ENCODE assay signal across 17 cellular contexts in the genomic region with DNA sequence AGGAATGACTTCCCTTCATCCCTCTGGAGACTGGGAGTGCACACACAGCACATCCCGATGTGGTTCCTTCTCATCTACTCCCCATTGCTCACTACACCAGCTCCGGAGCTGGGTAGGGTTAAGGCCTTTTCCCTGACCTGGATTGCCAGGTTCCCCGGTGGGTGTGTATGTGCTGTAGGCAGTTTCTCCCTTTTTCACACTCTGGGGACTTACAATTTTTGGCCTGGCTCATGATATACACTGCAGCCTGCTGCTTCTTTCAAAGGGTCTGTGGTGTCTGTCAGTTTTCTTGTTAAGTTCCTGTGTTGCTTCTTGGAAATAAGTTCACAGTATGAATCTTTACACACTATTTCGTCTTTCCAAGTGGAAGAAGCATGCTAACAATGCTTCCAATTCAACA.
DNase-seq lines count a peak whose midpoint lies in the region; ATAC-seq and TF ChIP-seq lines count a peak whose summit lies in the region.
"Had no signal": no experiment of that assay in that cellular context is flagged by ENCODE, and none has a peak within 500 bp of the region (broad histone marks: within the 10 kb centered on the region; RNA-seq: fewer than 3 reads in every experiment).

No MANE protein-coding gene starts in this region.

- no peak for TF ChIP-seq POLR2A in IMR-90 (IDR thresholded peaks at IDR 0.05; ENCODE audit: low read depth, low read length)

- H3K4me3 ChIP-seq in IMR-90 (ENCODE audit: insufficient read depth, low read depth, low read length) (no peak overlapping the region), upper lobe of right lung (no peak overlapping the region)
- H3K4me3 ChIP-seq: BLaER1, GM12878, GM23338, HAP-1 had no signal

- no peak overlapping the region for H3K56ac ChIP-seq in IMR-90 (ENCODE audit: extremely low read depth, insufficient read depth, low read length)

- no peaks in the 10 kb centered on the region for H3K27me3 Mint-ChIP-seq in activated T-cell treated with anti-CD3 and anti-CD28 coated beads, Interleukin-2, amount 50 U/mL, for 72 hours (ENCODE audit: low read depth)
- no peaks in the 10 kb centered on the region for H3K27me3 Mint-ChIP-seq in natural killer cell (ENCODE audit: low read depth in 2 of 2)
- H3K27me3 Mint-ChIP-seq: CD4-positive, CD25-positive, alpha-beta regulatory T cell; IgD-negative memory B cell had no signal

- no peak overlapping the region for H4K8ac ChIP-seq in IMR-90 (ENCODE audit: low read depth in 2 of 2, low read length in 2 of 2)

- DNase-seq in activated T-cell treated with anti-CD3 and anti-CD28 coated beads, Interleukin-2, amount 50 U/mL, for 72 hours, result no peak
- DNase-seq in activated T-cell treated with anti-CD3 and anti-CD28 coated beads for 4 hours (no peak), IMR-90 (no peak), natural killer cell (no peak), upper lobe of right lung (no peak)
- no peak for DNase-seq in activated CD8-positive, alpha-beta memory T cell treated with anti-CD3 and anti-CD28 coated beads, Interleukin-2, amount 50 U/mL, for 4 hours
- DNase-seq: 8988T; AML-193; CD4-positive, CD25-positive, alpha-beta regulatory T cell; DMS 273 treated with DMSO at 0.1 percent for 48 hours had no signal

- H3K27me3 ChIP-seq in IMR-90 (ENCODE audit: control insufficient read depth, insufficient read depth, low read length) (no peaks in the 10 kb centered on the region), upper lobe of right lung (no peaks in the 10 kb centered on the region)
- H3K27me3 ChIP-seq: BLaER1 had no signal

- no peaks in the 10 kb centered on the region; the same call in 1 of the 2 replicates for H3K9me1 ChIP-seq in IMR-90 (ENCODE audit: insufficient read depth, low read length)

- TF ChIP-seq CTCF in IMR-90 (conservative IDR thresholded peaks at IDR 0.05; ENCODE audit: low read depth, low read length), result no peak
- TF ChIP-seq CTCF in natural killer cell (IDR thresholded peaks at IDR 0.05), result no peak
- TF ChIP-seq CTCF in upper lobe of right lung (IDR thresholded peaks at IDR 0.05), result no peak

- H3K4me1 Mint-ChIP-seq in activated T-cell treated with anti-CD3 and anti-CD28 coated beads, Interleukin-2, amount 50 U/mL, for 72 hours (ENCODE audit: low read depth), result peaks cover 4% of the 10 kb centered on the region
- peaks cover 79 to 88% of the 10 kb centered on the region in 2 donors for H3K4me1 Mint-ChIP-seq in natural killer cell

- no peaks in the 10 kb centered on the region for H3K36me3 ChIP-seq in IMR-90 (ENCODE audit: control insufficient read depth, insufficient read depth, low read length)
- H3K36me3 ChIP-seq in upper lobe of right lung, result peaks cover 5% of the 10 kb centered on the region

- no peaks in the 10 kb centered on the region for H4K20me1 ChIP-seq in IMR-90 (ENCODE audit: insufficient read depth, low read length)

- H3K36me3 Mint-ChIP-seq in activated T-cell treated with anti-CD3 and anti-CD28 coated beads, Interleukin-2, amount 50 U/mL, for 72 hours (ENCODE audit: insufficient read depth in 2 of 2), result peaks cover 18 to 27% of the 10 kb centered on the region in 2 donors
- H3K36me3 Mint-ChIP-seq in natural killer cell, result peaks cover 29% of the 10 kb centered on the region

- peaks cover 3 to 9% of the 10 kb centered on the region in 2 experiments; a peak in 2 of 4 replicates for H3K79me1 ChIP-seq in IMR-90 (ENCODE audit: low read depth in 1 of 2, low read length in 2 of 2)

- no peak for ATAC-seq in activated T-cell treated with anti-CD3 and anti-CD28 coated beads, Interleukin-2, amount 50 U/mL, for 72 hours (replicated peaks in 1 of 2)
- no peak for ATAC-seq in IMR-90 (ENCODE audit: low read depth)
- peak in 2 of 3 donors; percentile 52 to 58 for ATAC-seq in natural killer cell
- ATAC-seq in upper lobe of right lung, result peak; percentile 9
- ATAC-seq in HG03460 (IDR thresholded peaks at IDR 0.05; ENCODE audit: unreplicated experiment), result no peak
- ATAC-seq: GM12878, GM23338 had no signal

- H3K9me3 ChIP-seq in IMR-90 (ENCODE audit: control insufficient read depth, insufficient read depth, low read length) (peaks cover 2% of the 10 kb centered on the region; the same call in 1 of the 2 replicates), upper lobe of right lung (peaks cover 12% of the 10 kb centered on the region)

- peak overlapping the region; percentile 21 for H2AFZ ChIP-seq in IMR-90 (replicated peaks; ENCODE audit: low read length, poor library complexity)
- H2AFZ ChIP-seq: GM23338 had no signal

- BruUV-seq in IMR-90 (replicated peaks; lab: Mats Ljungman, UMichigan), result no TSS peak

- H3K23ac ChIP-seq in IMR-90 (ENCODE audit: low read depth, low read length), result no peak overlapping the region

- no CpG with 5 or more reads among the region's 4 CpGs for WGBS in IMR-90 (ENCODE audit: extremely low coverage in 2 of 2, insufficient read length in 1 of 2), 2 experiments

- no peak overlapping the region for H4K91ac ChIP-seq in IMR-90 (ENCODE audit: insufficient read depth, low read depth, low read length)

- intact Hi-C loops in IMR-90 (cut with micrococcal nuclease), result no loop called here
- intact Hi-C loops in natural killer cell (cut with micrococcal nuclease), result no loop called here
- intact Hi-C loops in upper lobe of right lung (cut with DNase I), result no loop called here

- no peak for TF ChIP-seq RAD21 in IMR-90 (IDR thresholded peaks at IDR 0.05; ENCODE audit: low read length)

- H3K4me3 Mint-ChIP-seq in activated T-cell treated with anti-CD3 and anti-CD28 coated beads, Interleukin-2, amount 50 U/mL, for 72 hours, result no peak overlapping the region
- peak overlapping the region; percentile 14 for H3K4me3 Mint-ChIP-seq in natural killer cell
- H3K4me3 Mint-ChIP-seq: CD4-positive, CD25-positive, alpha-beta regulatory T cell; GM23338 had no signal

- no peak overlapping the region for H4K5ac ChIP-seq in IMR-90 (ENCODE audit: low read depth, low read length)

- H3K4ac ChIP-seq in IMR-90 (ENCODE audit: low read depth, low read length), result no peak overlapping the region

- CTCF ChIA-PET in IMR-90 (lab: Yijun Ruan, JAX), result no interaction called here

- H2AK9ac ChIP-seq in IMR-90 (replicated peaks; ENCODE audit: low read depth, low read length, poor library complexity), result no peak overlapping the region

- no peak overlapping the region for H2BK15ac ChIP-seq in IMR-90 (ENCODE audit: low read depth, low read length)

- H3K9me3 Mint-ChIP-seq in activated T-cell treated with anti-CD3 and anti-CD28 coated beads, Interleukin-2, amount 50 U/mL, for 72 hours, result peaks cover 10 to 21% of the 10 kb centered on the region in 2 donors
- H3K9me3 Mint-ChIP-seq in natural killer cell, result peaks cover 4 to 13% of the 10 kb centered on the region in 2 donors

- H2BK5ac ChIP-seq in IMR-90 (ENCODE audit: low read depth, low read length, poor library complexity, severe bottlenecking), result no peak overlapping the region

- H3K27ac ChIP-seq in IMR-90 (ENCODE audit: insufficient read depth, low read length), result no peak overlapping the region
- H3K27ac ChIP-seq in upper lobe of right lung, result no peak overlapping the region
- H3K27ac ChIP-seq: BLaER1, HL-60 had no signal

- in situ Hi-C loops in IMR-90 (cut with MboI; ENCODE audit: low sequenced_read_pairs), result no loop called here

- POLR2A ChIA-PET in IMR-90 (lab: Charles Lee; ENCODE audit: unreplicated experiment), result no interaction called here

- H3K4me1 ChIP-seq in IMR-90 (ENCODE audit: control insufficient read depth, insufficient read depth, low read length), result no peaks in the 10 kb centered on the region
- H3K4me1 ChIP-seq in upper lobe of right lung, result no peaks in the 10 kb centered on the region
- H3K4me1 ChIP-seq: BLaER1 had no signal

- H3K9ac ChIP-seq in IMR-90 (ENCODE audit: low read depth, low read length), result no peak overlapping the region
- H3K9ac ChIP-seq: BLaER1 had no signal

- H3K4me2 ChIP-seq in IMR-90 (ENCODE audit: low read depth, low read length), result no peak overlapping the region
- H3K4me2 ChIP-seq: BLaER1, GM23338 had no signal

- no peak overlapping the region for H3K18ac ChIP-seq in IMR-90 (ENCODE audit: low read depth, low read length)

- H2BK20ac ChIP-seq in IMR-90 (ENCODE audit: low read depth, low read length), result no peak overlapping the region

- peak overlapping the region; percentile 39 for H3K27ac Mint-ChIP-seq in activated T-cell treated with anti-CD3 and anti-CD28 coated beads, Interleukin-2, amount 50 U/mL, for 72 hours
- peak overlapping the region; percentile 35 to 73 for H3K27ac Mint-ChIP-seq in natural killer cell
- H3K27ac Mint-ChIP-seq: CD4-positive, CD25-positive, alpha-beta regulatory T cell; GM23338; IgD-negative memory B cell had no signal

- H2AK5ac ChIP-seq in IMR-90 (ENCODE audit: low read depth, low read length), result no peak overlapping the region

- H3K14ac ChIP-seq in IMR-90 (replicated peaks; ENCODE audit: low read depth, low read length), result no peak overlapping the region

- H2BK120ac ChIP-seq in IMR-90 (ENCODE audit: low read depth, low read length), result no peak overlapping the region

- dilution Hi-C loops in IMR-90 (cut with HindIII; ENCODE audit: low sequenced_read_pairs, unreplicated experiment), result no loop called here

TF ChIP-seq in IMR-90, 13 proteins besides CTCF, POLR2A, EP300 and RAD21:
- no peak for TF ChIP-seq BHLHE40 (IDR thresholded peaks at IDR 0.05; ENCODE audit: low read depth, low read length)

Comparison
In these comparisons a context has a peak if more than half of its experiments do, and no peak if none do; other contexts are left out.
1. ATAC-seq: peak in natural killer cell (2 of 3) and upper lobe of right lung (single experiment); none in activated T-cell treated with anti-CD3 and anti-CD28 coated beads, Interleukin-2, amount 50 U/mL, for 72 hours (0 of 2), IMR-90 (single experiment) and HG03460 (single experiment).